ENCODE assay signal across 2 cellular contexts in the genomic region with DNA sequence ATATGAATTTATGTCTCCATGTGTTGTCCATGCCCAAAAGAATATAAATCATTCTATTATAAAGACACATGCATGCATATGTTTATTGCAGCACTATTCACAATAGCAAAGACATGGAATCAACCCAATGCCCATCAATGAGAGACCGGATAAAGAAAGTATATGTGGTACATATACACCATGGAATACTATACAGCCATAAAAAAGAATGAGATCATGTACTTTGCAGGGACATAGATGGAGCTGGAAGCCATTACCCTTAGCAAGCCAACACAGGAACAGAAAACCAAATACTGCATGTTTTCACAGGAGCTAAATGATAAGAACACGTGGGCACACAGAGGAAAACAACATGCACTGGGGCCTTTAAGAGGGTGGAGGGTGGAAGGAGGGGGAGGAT.
A peak's percentile ranks its signal among the peaks of the same experiment; 100 is the strongest.
DNase-seq lines count a peak whose midpoint lies in the region; TF ChIP-seq lines count a peak whose summit lies in the region.
"Not testable (repeated sequence)": the region's sequence is repeated elsewhere in the genome, so short reads cannot be mapped to it uniquely, and the experiment has no call there.

No MANE protein-coding gene starts in this region.

- peak overlapping the region; percentile 42 for H3K27ac Mint-ChIP-seq in nephron progenitor cell

- not testable (repeated sequence) for H3K4me1 ChIP-seq in HEK293 (ENCODE audit: control insufficient read depth, insufficient read depth, low read length)

- not testable (repeated sequence) for H3K27me3 Mint-ChIP-seq in nephron progenitor cell (ENCODE audit: low read depth, poor library complexity)

- not testable (repeated sequence) for H3K4me3 Mint-ChIP-seq in nephron progenitor cell

- POLR2A ChIA-PET in HEK293 (lab: Yijun Ruan, JAX) = not testable (repeated sequence)

- not testable (repeated sequence) for H3K9me3 ChIP-seq in HEK293 (ENCODE audit: control insufficient read depth, insufficient read depth, low read depth, low read length)

- TF ChIP-seq CTCF in HEK293 (tag by site-specific recombination; IDR thresholded peaks at IDR 0.05); nephron progenitor cell (IDR thresholded peaks at IDR 0.05): not testable (repeated sequence)

- not testable (repeated sequence) for H3K27ac ChIP-seq in HEK293 (ENCODE audit: extremely low read depth, low read depth, low read length)

- CTCF ChIA-PET in HEK293 (lab: Yijun Ruan, JAX) = not testable (repeated sequence)

- H3K4me1 Mint-ChIP-seq in nephron progenitor cell = peaks cover 49% of the 10 kb centered on the region

- not testable (repeated sequence) for DNase-seq in nephron progenitor cell

- H3K36me3 ChIP-seq in HEK293 (ENCODE audit: control insufficient read depth in 2 of 2, insufficient read depth in 1 of 2, low read length in 2 of 2) = not testable (repeated sequence)

- H3K36me3 Mint-ChIP-seq in nephron progenitor cell (ENCODE audit: low read depth) = not testable (repeated sequence)

- H3K4me3 ChIP-seq in HEK293 (ENCODE audit: low read depth, low read length) = not testable (repeated sequence)

- not testable (repeated sequence) for H3K9me3 Mint-ChIP-seq in nephron progenitor cell

TF ChIP-seq in HEK293, 187 proteins besides CTCF, POLR2A, EP300 and RAD21:
- TF ChIP-seq ZNF580 (tag by site-specific recombination; IDR thresholded peaks at IDR 0.05) = peak; percentile 67; the same call in 1 of the 2 replicates
- peak; percentile 81 for TF ChIP-seq ZNF146 (tag by site-specific recombination; IDR thresholded peaks at IDR 0.05)
TF ChIP-seq in HEK293: peak in this region for 2; not testable (repeated sequence) for 185.
